34 cellular contexts compared by ENCODE assay signal in the genomic region with DNA sequence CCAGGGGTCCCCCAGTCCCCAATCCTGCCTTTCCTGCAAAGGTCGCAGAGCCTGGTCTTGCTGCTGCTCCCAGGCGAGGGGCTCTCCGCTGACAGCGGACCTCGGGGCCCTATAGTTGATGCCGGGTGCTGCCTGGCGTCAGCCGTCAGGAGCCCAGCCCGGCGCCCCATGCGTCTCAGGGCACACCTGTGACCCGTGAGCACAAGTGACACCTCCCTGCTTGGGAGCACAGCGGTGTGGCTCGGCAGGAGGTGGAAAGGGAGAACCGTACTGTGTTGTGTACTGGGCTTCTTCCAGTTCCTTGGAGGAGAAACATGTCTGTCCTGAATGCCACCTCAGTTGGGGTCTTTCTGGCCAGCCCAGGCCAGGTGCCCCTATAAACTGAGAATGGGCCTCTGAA.
"Had no signal": no experiment of that assay in that cellular context is flagged by ENCODE, and none has a peak within 500 bp of the region (broad histone marks: within the 10 kb centered on the region; RNA-seq: fewer than 3 reads in every experiment).

No MANE protein-coding gene starts in this region.

- H3K27ac Mint-ChIP-seq: activated B cell treated with CpG ODN at 0.5 μM for 24 hours; activated CD8-positive, alpha-beta T cell treated with anti-CD3 and anti-CD28 coated beads for 36 hours; activated naive CD4-positive, alpha-beta T cell treated with anti-CD3 and anti-CD28 coated beads, Interleukin-2, amount 50 U/mL, for 24 hours; activated naive CD8-positive, alpha-beta T cell treated with anti-CD3 and anti-CD28 coated beads, Interleukin-2, amount 10 ng/mL, durations not matched to agents 7 days and 5 days; activated T-cell treated with anti-CD3 and anti-CD28 coated beads, Interleukin-2, amount 50 U/mL, for 24 hours; activated T-helper 2 cell treated with anti-CD3 and anti-CD28 coated beads, Interferon-gamma antibody, Interleukin-2, Interleukin-4, amounts not matched to agents 10 μg/mL and 5 μg/mL and 100 μg/mL, durations not matched to agents 14 hours and 24 hours and 36 hours had no signal

- H3K9me3 ChIP-seq: ascending aorta, Peyer's patch had no signal

- H3K36me3 ChIP-seq: ascending aorta, cardiac muscle cell, Peyer's patch had no signal

- H3K27me3 ChIP-seq: ascending aorta, cardiac muscle cell, Peyer's patch had no signal

- H3K27me3 Mint-ChIP-seq: activated B cell treated with CpG ODN at 0.5 μM for 24 hours; activated CD8-positive, alpha-beta T cell treated with anti-CD3 and anti-CD28 coated beads for 36 hours; activated naive CD4-positive, alpha-beta T cell treated with anti-CD3 and anti-CD28 coated beads, Interleukin-2, amount 50 U/mL, for 24 hours; activated naive CD8-positive, alpha-beta T cell treated with anti-CD3 and anti-CD28 coated beads, Interleukin-2, amount 10 ng/mL, durations not matched to agents 7 days and 5 days; activated T-cell treated with anti-CD3 and anti-CD28 coated beads, Interleukin-2, amount 50 U/mL, for 24 hours; central memory CD8-positive, alpha-beta T cell had no signal

- H3K4me1 ChIP-seq: ascending aorta had no signal

- DNase-seq: activated B cell treated with CpG ODN at 0.5 μM for 24 hours; activated CD4-positive, alpha-beta T cell treated with anti-CD3 and anti-CD28 coated beads for 4 hours; activated CD4-positive, CD25-positive, alpha-beta regulatory T cell treated with anti-CD3 and anti-CD28 coated beads, Interleukin-2, amount 50 U/mL, for 72 hours; activated CD8-positive, alpha-beta T cell treated with anti-CD3 and anti-CD28 coated beads for 36 hours; activated gamma-delta T cell; activated naive CD4-positive, alpha-beta T cell treated with Interleukin-2 at 50 U/mL for 16 hours; activated naive CD8-positive, alpha-beta T cell treated with anti-CD3 and anti-CD28 coated beads, Interleukin-2, amount 10 ng/mL, durations not matched to agents 7 days and 5 days; activated T-cell treated with anti-CD3 and anti-CD28 coated beads, Interleukin-2, amount 50 U/mL, for 24 hours; Karpas-422; KBM-7; NCI-H1092; NCI-H1436 treated with DMSO at 0.1 percent for 48 hours; NCI-H1694 treated with DMSO at 0.1 percent for 48 hours; NCI-H2029; NCI-H2107; NCI-H2171; NCI-H510A; NCI-H526; NCI-H748 treated with DMSO at 0.1 percent for 48 hours; NK-92 treated with Interleukin-12 subunit alpha and Interleukin-12 subunit beta, amount 100 ng/mL, for 24 hours; PC-3; Peyer's patch; RPMI8226; SIG-M5; SW 1271; T-helper 1 cell; T-helper 2 cell; T-helper 9 cell had no signal

- H3K27ac ChIP-seq: ascending aorta, cardiac muscle cell, Peyer's patch, VCaP had no signal

- H3K4me3 Mint-ChIP-seq: activated B cell treated with CpG ODN at 0.5 μM for 24 hours; activated CD8-positive, alpha-beta T cell treated with anti-CD3 and anti-CD28 coated beads for 36 hours; activated naive CD4-positive, alpha-beta T cell treated with anti-CD3 and anti-CD28 coated beads, Interleukin-2, amount 50 U/mL, for 24 hours; activated naive CD8-positive, alpha-beta T cell treated with anti-CD3 and anti-CD28 coated beads, Interleukin-2, amount 10 ng/mL, durations not matched to agents 7 days and 5 days; activated T-cell treated with anti-CD3 and anti-CD28 coated beads, Interleukin-2, amount 50 U/mL, for 24 hours; central memory CD8-positive, alpha-beta T cell had no signal

- H3K4me3 ChIP-seq: ascending aorta, cardiac muscle cell, Peyer's patch had no signal

- H3K4me1 Mint-ChIP-seq: activated naive CD4-positive, alpha-beta T cell treated with anti-CD3 and anti-CD28 coated beads, Interleukin-2, amount 50 U/mL, for 24 hours; activated naive CD8-positive, alpha-beta T cell treated with anti-CD3 and anti-CD28 coated beads, Interleukin-2, amount 10 ng/mL, durations not matched to agents 7 days and 5 days; central memory CD8-positive, alpha-beta T cell had no signal

- H3K36me3 Mint-ChIP-seq: activated naive CD8-positive, alpha-beta T cell treated with anti-CD3 and anti-CD28 coated beads, Interleukin-2, amount 10 ng/mL, durations not matched to agents 7 days and 5 days had no signal

- H3K9me3 Mint-ChIP-seq: activated B cell treated with CpG ODN at 0.5 μM for 24 hours; activated CD8-positive, alpha-beta T cell treated with anti-CD3 and anti-CD28 coated beads for 36 hours; activated naive CD4-positive, alpha-beta T cell treated with anti-CD3 and anti-CD28 coated beads, Interleukin-2, amount 50 U/mL, for 24 hours; activated naive CD8-positive, alpha-beta T cell treated with anti-CD3 and anti-CD28 coated beads, Interleukin-2, amount 10 ng/mL, durations not matched to agents 7 days and 5 days; activated T-cell treated with anti-CD3 and anti-CD28 coated beads, Interleukin-2, amount 50 U/mL, for 24 hours; activated T-helper 2 cell treated with anti-CD3 and anti-CD28 coated beads, Interferon-gamma antibody, Interleukin-2, Interleukin-4, amounts not matched to agents 10 μg/mL and 5 μg/mL and 100 μg/mL, durations not matched to agents 14 hours and 24 hours and 36 hours; central memory CD8-positive, alpha-beta T cell had no signal
